ENCODE assay signal across 31 cellular contexts in genomic region chr1:160282807-160283206, GRCh38. TPM values are rescaled to one million over a fixed set of nuclear protein-coding genes. Genes with fewer than 3 reads are reported as not detected.
DNase-seq lines count a peak whose midpoint lies in the region; ATAC-seq, FAIRE-seq and TF ChIP-seq lines count a peak whose summit lies in the region.
"Had no signal": no experiment of that assay in that cellular context is flagged by ENCODE, and none has a peak within 500 bp of the region (broad histone marks: within the 10 kb centered on the region; RNA-seq: fewer than 3 reads in every experiment).

No MANE protein-coding gene starts in this region.

- H3K4me1 ChIP-seq in H1 (replicated peaks in 1 of 4; ENCODE audit: control insufficient read depth in 3 of 4, insufficient read depth in 4 of 4, low read length in 3 of 4), result peaks cover 5 to 6% (median 5%) of the 10 kb centered on the region in 4 experiments; a peak in 6 of 7 replicates
- H3K4me1 ChIP-seq in gastroesophageal sphincter, result peaks cover 0 to 27% (median 12%) of the 10 kb centered on the region in 3 donors

- H4K91ac ChIP-seq in H1 (replicated peaks; ENCODE audit: insufficient read length, low read length), result no peak overlapping the region

- no peak for TF ChIP-seq POLR2A in H1 (IDR thresholded peaks at IDR 0.05; ENCODE audit: control extremely low read depth in 1 of 2, low read depth in 2 of 2, low read length in 2 of 2)
- no peak for TF ChIP-seq POLR2A in gastroesophageal sphincter (IDR thresholded peaks at IDR 0.05)

- H2BK120ac ChIP-seq in H1 (replicated peaks; ENCODE audit: low read depth, low read length), result no peak overlapping the region

- no peak overlapping the region for H2BK20ac ChIP-seq in H1 (ENCODE audit: low read length)

- no peaks in the 10 kb centered on the region for H3K27me3 ChIP-seq in CD4-positive, alpha-beta T cell (ENCODE audit: control insufficient read depth, insufficient read depth, low read length)
- H3K27me3 ChIP-seq in H1 (replicated peaks in 1 of 4; ENCODE audit: control insufficient read depth in 3 of 4, extremely low read depth in 1 of 4, insufficient read depth in 3 of 4, low read length in 3 of 4), result no peaks in the 10 kb centered on the region
- H3K27me3 ChIP-seq in gastroesophageal sphincter, result no peaks in the 10 kb centered on the region
- H3K27me3 ChIP-seq: ascending aorta; BLaER1 treated with 17β-estradiol and CSF1 and Interleukin-3, amounts not matched to agents 10 nM and 100 nM; cardiac muscle cell; MG63; Peyer's patch; thyroid gland had no signal

- peaks cover 0 to 15% of the 10 kb centered on the region in 2 experiments; a peak in 2 of 4 replicates for H3K79me2 ChIP-seq in H1 (ENCODE audit: control insufficient read depth in 1 of 2, insufficient read depth in 2 of 2, low read length in 2 of 2)

- CTCF ChIA-PET in CD4-positive, alpha-beta T cell (lab: Charles Lee), result no interaction called here
- CTCF ChIA-PET in H1 (lab: Charles Lee; ENCODE audit: partially characterized antibody), result interaction anchor here (1.3 to 4.3 kb wide), 2 partner anchors 8 to 63 kb away, joined by 3 to 54 read pairs; no protein-coding TSS in a partner anchor

- no peak overlapping the region for H3K56ac ChIP-seq in H1 (replicated peaks; ENCODE audit: insufficient read length, low read depth, low read length)

- POLR2A ChIA-PET in CD4-positive, alpha-beta T cell (lab: Charles Lee), result interaction anchor here (0.9 kb wide), 1 partner anchor 20 kb away, joined by 4 read pairs; no protein-coding TSS in a partner anchor
- POLR2A ChIA-PET in H1 (lab: Charles Lee; ENCODE audit: partially characterized antibody), result interaction anchor here (2.3 to 2.9 kb wide), 2 partner anchors 9 to 16 kb away, joined by 5 to 10 read pairs; no protein-coding TSS in a partner anchor

- TF ChIP-seq CTCF in CD4-positive, alpha-beta T cell (IDR thresholded peaks at IDR 0.05), result no peak
- peak; percentile 33 for TF ChIP-seq CTCF in HFFc6 (IDR thresholded peaks at IDR 0.05)
- peak; percentile 16 to 34 (median 17); a peak in 3 of 4 replicates for TF ChIP-seq CTCF in H1 (IDR thresholded peaks at IDR 0.05; ENCODE audit: control extremely low read depth in 1 of 3, insufficient read depth in 1 of 3, low read depth in 1 of 3, low read length in 3 of 3)
- no peak for TF ChIP-seq CTCF in neural crest cell (conservative IDR thresholded peaks at IDR 0.05)
- no peak for TF ChIP-seq CTCF in gastroesophageal sphincter (IDR thresholded peaks at IDR 0.05)

- no peaks in the 10 kb centered on the region for H3K27me3 Mint-ChIP-seq in CD4-positive, alpha-beta T cell
- H3K27me3 Mint-ChIP-seq in HFFc6 (ENCODE audit: insufficient read depth) (peaks cover 12% of the 10 kb centered on the region), neural crest cell (ENCODE audit: low read depth) (no peaks in the 10 kb centered on the region)
- H3K27me3 Mint-ChIP-seq: activated naive CD4-positive, alpha-beta T cell treated with anti-CD3 and anti-CD28 coated beads, Interleukin-2, amount 50 U/mL, for 24 hours; stimulated activated naive CD8-positive, alpha-beta T cell treated with anti-CD3 and anti-CD28 coated beads, Interleukin-15, Interleukin-2, amounts not matched to agents 100 ng/mL and 50 ng/mL, for 24 hours had no signal

- H4K8ac ChIP-seq in H1 (ENCODE audit: extremely low read depth, insufficient read depth, low read length), result no peak overlapping the region

- H2AK5ac ChIP-seq in H1 (ENCODE audit: low read depth, low read length), result no peak overlapping the region

- no peak for FAIRE-seq in H1 (lab: Jason Lieb, UNC)
- FAIRE-seq: HTR-8/SVneo had no signal

- no peak overlapping the region for H2AFZ ChIP-seq in H1 (ENCODE audit: low read length)

- intact Hi-C loops in CD4-positive, alpha-beta T cell (cut with DNase I, micrococcal nuclease), result loop anchor here in 1 of 2 experiments (1.0 to 10.0 kb wide), 3 partner anchors 20 to 852 kb away; partner anchors contain the start of genes DEDD and TAGLN2

- peaks cover 25 to 49% (median 45%) of the 10 kb centered on the region in 4 experiments for H3K36me3 ChIP-seq in H1 (ENCODE audit: control insufficient read depth in 2 of 4, insufficient read depth in 4 of 4, low read length in 3 of 4)
- H3K36me3 ChIP-seq in gastroesophageal sphincter, result peaks cover 4 to 53% of the 10 kb centered on the region in 2 donors

- no peak overlapping the region for H3K4me2 ChIP-seq in H1 (ENCODE audit: insufficient read depth in 1 of 2, low read depth in 2 of 2, low read length in 2 of 2)

- WGBS in H1 (ENCODE audit: extremely low coverage in 1 of 2, insufficient coverage in 1 of 2, insufficient read length in 1 of 2, insufficient replicate concordance in 2 of 2, low coverage in 1 of 2, low lambda C conversion rate in 2 of 2, missing lambda C conversion rate in 1 of 2), 2 experiments, result 96% methylated on average over 7 of the region's 7 CpGs; no CpG with 5 or more reads in 1 of the 2 experiments
- 70 to 87% methylated on average over 2 to 3 of the region's 7 CpGs for WGBS in gastroesophageal sphincter (ENCODE audit: low coverage in 1 of 2), 2 donors

- H3K27ac ChIP-seq in CD4-positive, alpha-beta T cell (ENCODE audit: low read depth, low read length), result no peak overlapping the region
- H3K27ac ChIP-seq in H1 (ENCODE audit: low read depth, low read length), result no peak overlapping the region
- no peak overlapping the region for H3K27ac ChIP-seq in gastroesophageal sphincter
- H3K27ac ChIP-seq: cardiac muscle cell, Peyer's patch had no signal

- H3K23ac ChIP-seq in H1 (ENCODE audit: insufficient read length), result no peak overlapping the region

- H3K4ac ChIP-seq in H1 (replicated peaks; ENCODE audit: insufficient read length, low read depth, low read length), result no peak overlapping the region

- H3K79me1 ChIP-seq in H1 (ENCODE audit: low read depth, low read length), result peaks cover 3% of the 10 kb centered on the region; the same call in 1 of the 2 replicates

- H3K36me3 Mint-ChIP-seq in CD4-positive, alpha-beta T cell (ENCODE audit: low read depth), result peaks cover 67% of the 10 kb centered on the region
- peaks cover 36% of the 10 kb centered on the region for H3K36me3 Mint-ChIP-seq in HFFc6 (ENCODE audit: low read depth)
- H3K36me3 Mint-ChIP-seq in neural crest cell (ENCODE audit: low read depth), result peaks cover 4% of the 10 kb centered on the region

- H3K9me3 Mint-ChIP-seq in CD4-positive, alpha-beta T cell, result no peaks in the 10 kb centered on the region
- H3K9me3 Mint-ChIP-seq in HFFc6, result no peaks in the 10 kb centered on the region
- H3K9me3 Mint-ChIP-seq in neural crest cell, result no peaks in the 10 kb centered on the region
- H3K9me3 Mint-ChIP-seq: activated naive CD4-positive, alpha-beta T cell treated with anti-CD3 and anti-CD28 coated beads, Interleukin-2, amount 50 U/mL, for 24 hours; activated T-helper 2 cell treated with anti-CD3 and anti-CD28 coated beads, Interferon-gamma antibody, Interleukin-2, Interleukin-4, amounts not matched to agents 10 μg/mL and 5 μg/mL and 100 μg/mL, durations not matched to agents 14 hours and 24 hours and 36 hours; mesothelial cell of epicardium; naive thymus-derived CD8-positive, alpha-beta T cell; stimulated activated naive CD8-positive, alpha-beta T cell treated with anti-CD3 and anti-CD28 coated beads, Interleukin-15, Interleukin-2, amounts not matched to agents 100 ng/mL and 50 ng/mL, for 24 hours had no signal

- no peak for ATAC-seq in CD4-positive, alpha-beta T cell (ENCODE audit: poor library complexity)
- ATAC-seq in gastroesophageal sphincter, result no peak
- ATAC-seq in GM18867 (IDR thresholded peaks at IDR 0.05; ENCODE audit: unreplicated experiment), result no peak
- no peak for ATAC-seq in GM18868 (IDR thresholded peaks at IDR 0.05; ENCODE audit: unreplicated experiment)
- ATAC-seq: left ventricle myocardium superior; naive thymus-derived CD8-positive, alpha-beta T cell had no signal

- no peak overlapping the region for H3K27ac Mint-ChIP-seq in CD4-positive, alpha-beta T cell
- H3K27ac Mint-ChIP-seq in HFFc6 (peak overlapping the region; percentile 99; the same call in 1 of the 2 replicates), neural crest cell (ENCODE audit: unreplicated experiment) (no peak overlapping the region)
- H3K27ac Mint-ChIP-seq: mesothelial cell of epicardium had no signal

- no peaks in the 10 kb centered on the region for H3K9me3 ChIP-seq in CD4-positive, alpha-beta T cell (ENCODE audit: control insufficient read depth, low read length)
- H3K9me3 ChIP-seq in H1 (ENCODE audit: insufficient read depth in 2 of 2, low read depth in 1 of 2, low read length in 1 of 2) (no peaks in the 10 kb centered on the region), gastroesophageal sphincter (no peaks in the 10 kb centered on the region)
- H3K9me3 ChIP-seq: ascending aorta; BLaER1 treated with 17β-estradiol and CSF1 and Interleukin-3, amounts not matched to agents 10 nM and 100 nM; MG63; Peyer's patch; thyroid gland had no signal

- peaks cover 35% of the 10 kb centered on the region for H3K4me1 Mint-ChIP-seq in CD4-positive, alpha-beta T cell (ENCODE audit: low read depth)
- H3K4me1 Mint-ChIP-seq in HFFc6 (ENCODE audit: low read depth), result peaks cover 31% of the 10 kb centered on the region
- peaks cover 24% of the 10 kb centered on the region for H3K4me1 Mint-ChIP-seq in neural crest cell

- H4K5ac ChIP-seq in H1 (ENCODE audit: insufficient read length, low read depth, low read length), result no peak overlapping the region

- H3K4me3 ChIP-seq in H1 (ENCODE audit: extremely low read depth in 1 of 4, insufficient read depth in 2 of 4, low read depth in 3 of 4, low read length in 4 of 4) (no peak overlapping the region), gastroesophageal sphincter (no peak overlapping the region)
- H3K4me3 ChIP-seq: cardiac muscle cell, MG63, skin epidermis, thyroid gland had no signal

- H2BK5ac ChIP-seq in H1 (ENCODE audit: low read depth, low read length), result no peak overlapping the region

- H3K18ac ChIP-seq in H1 (ENCODE audit: extremely low read depth, low read length), result no peak overlapping the region

- H3K23me2 ChIP-seq in H1 (ENCODE audit: low read depth, low read length), result peaks cover 6% of the 10 kb centered on the region; the same call in 1 of the 2 replicates

- no peak overlapping the region for H2BK12ac ChIP-seq in H1 (ENCODE audit: low read depth, low read length)

- no peak for TF ChIP-seq EP300 in H1 (IDR thresholded peaks at IDR 0.05; ENCODE audit: borderline replicate concordance in 1 of 2, low read depth in 2 of 2, low read length in 2 of 2)
- TF ChIP-seq EP300 in gastroesophageal sphincter (IDR thresholded peaks at IDR 0.05), result no peak

- peak in 1 of 2 experiments; percentile 25; a peak in 1 of 4 replicates for TF ChIP-seq RAD21 in H1 (IDR thresholded peaks at IDR 0.05 in 1 of 2, conservative IDR thresholded peaks at IDR 0.05 in 1 of 2; ENCODE audit: low read depth in 2 of 2, low read length in 2 of 2)

- no peak for DNase-seq in CD4-positive, alpha-beta T cell
- no peak for DNase-seq in HFFc6
- DNase-seq in H1 (ENCODE audit: low read depth in 1 of 2, low spot score in 2 of 2), result no peak
- no peak for DNase-seq in neural crest cell (ENCODE audit: low read depth, low spot score)
- DNase-seq: dermis blood vessel endothelial cell; GOT3; islet precursor cell; KBM-7; left ventricle myocardium superior; MG63; naive thymus-derived CD8-positive, alpha-beta T cell; NCI-H1105 treated with DMSO at 0.1 percent for 48 hours; NCI-H2029; NCI-H526; NK-92 treated with Interleukin-12 subunit alpha and Interleukin-12 subunit beta, amount 100 ng/mL, for 24 hours; Peyer's patch; SIG-M5; T1000; thyroid gland had no signal

- no peak overlapping the region for H3K9ac ChIP-seq in H1 (replicated peaks in 1 of 4; ENCODE audit: extremely low read depth in 1 of 4, low read depth in 3 of 4, low read length in 3 of 4)

- H3K14ac ChIP-seq in H1 (ENCODE audit: insufficient read length), result no peak overlapping the region

- H3K4me3 Mint-ChIP-seq in CD4-positive, alpha-beta T cell, result peak overlapping the region; percentile 99
- no peak overlapping the region for H3K4me3 Mint-ChIP-seq in HFFc6
- H3K4me3 Mint-ChIP-seq in neural crest cell, result peak overlapping the region; percentile 99

- H2BK15ac ChIP-seq in H1 (ENCODE audit: low read length), result no peak overlapping the region

- H4K20me1 ChIP-seq in H1 (replicated peaks in 1 of 2; ENCODE audit: control insufficient read depth in 1 of 2, insufficient read depth in 2 of 2, low read length in 2 of 2), result peaks cover 0 to 3% of the 10 kb centered on the region in 2 experiments
- H4K20me1 ChIP-seq: BLaER1 treated with 17β-estradiol and CSF1 and Interleukin-3, amounts not matched to agents 10 nM and 100 nM had no signal

RNA-seq across cellular contexts. Expression of gene PEX19, which starts 2.1 kb away (rescaled TPM):
- 10 to 100 TPM; 32.0 to 33.4 TPM for total RNA-seq in CD4-positive, alpha-beta T cell
- 10 to 100 TPM; 65.2 to 74.3 (median 70.5) TPM for total RNA-seq in HFFc6 (2021; fragmentation: NEBNext Ultra II Directional; extraction: Animal tissue kit (Norgen Biotek cat#: 25700))
- total RNA-seq in H1 (2021; fragmentation: NEBNext Ultra II Directional; extraction: Animal tissue kit (Norgen Biotek cat#: 25700)), result 80.2 TPM in 2 replicates
- 36.4 and 50.4 TPM in 2 replicates for polyA plus RNA-seq in H1 (2011; rRNA removed)
- 48.4 TPM for polyA plus RNA-seq in H1 (2011; cell fraction: cytosol; rRNA removed)
- 35.9 TPM for polyA plus RNA-seq in H1 (2011; cell fraction: nucleus; rRNA removed)
- 55.8 to 63.3 TPM (median 57.7 TPM) in 4 replicates for polyA plus RNA-seq in H1 (2012, experiment 1 of 2)
- polyA plus RNA-seq in H1 (2012, experiment 2 of 2), result 34.3 TPM
- polyA plus RNA-seq in H1 (2013, experiment 1 of 2), result 33.4 TPM
- polyA plus RNA-seq in H1 (2013, experiment 2 of 2), result 32.0 TPM
- 76.8 and 97.3 TPM in 2 replicates for polyA minus RNA-seq in H1 (2011; rRNA and poly(A)+ RNA removed)
- 28.8 TPM for polyA minus RNA-seq in H1 (2011; cell fraction: cytosol; rRNA and poly(A)+ RNA removed)
- polyA minus RNA-seq in H1 (2011; cell fraction: nucleus; rRNA and poly(A)+ RNA removed), result 69.6 TPM
- total RNA-seq in neural crest cell (85.5 and 87.4 TPM in 2 replicates), gastroesophageal sphincter (10 to 100 TPM; 50.0 to 96.8 (median 61.1) TPM)

RNA-seq across cellular contexts. Expression of gene DCAF8, which starts 20.5 kb away (rescaled TPM):
- total RNA-seq in CD4-positive, alpha-beta T cell, result 100 to 1,000 TPM; 151 to 154 TPM
- total RNA-seq in HFFc6 (2021; fragmentation: NEBNext Ultra II Directional; extraction: Animal tissue kit (Norgen Biotek cat#: 25700)), result 10 to 100 TPM; 65.9 to 73.0 (median 70.1) TPM
- total RNA-seq in H1 (2021; fragmentation: NEBNext Ultra II Directional; extraction: Animal tissue kit (Norgen Biotek cat#: 25700)), result 110 and 113 TPM in 2 replicates
- 68.2 and 86.3 TPM in 2 replicates for polyA plus RNA-seq in H1 (2011; rRNA removed)
- 109 TPM for polyA plus RNA-seq in H1 (2011; cell fraction: cytosol; rRNA removed)
- polyA plus RNA-seq in H1 (2011; cell fraction: nucleus; rRNA removed), result 282 TPM
- 108 to 124 TPM (median 115 TPM) in 4 replicates for polyA plus RNA-seq in H1 (2012, experiment 1 of 2)
- 31.3 TPM for polyA plus RNA-seq in H1 (2012, experiment 2 of 2)
- 82.1 TPM for polyA plus RNA-seq in H1 (2013, experiment 1 of 2)
- polyA plus RNA-seq in H1 (2013, experiment 2 of 2), result 76.5 TPM
- polyA minus RNA-seq in H1 (2011; rRNA and poly(A)+ RNA removed), result 111 and 133 TPM in 2 replicates
- 66.3 TPM for polyA minus RNA-seq in H1 (2011; cell fraction: cytosol; rRNA and poly(A)+ RNA removed)
- polyA minus RNA-seq in H1 (2011; cell fraction: nucleus; rRNA and poly(A)+ RNA removed), result 167 TPM
- total RNA-seq in neural crest cell, result 124 and 130 TPM in 2 replicates
- 100 to 1,000 TPM; 154 to 211 (median 159) TPM for total RNA-seq in gastroesophageal sphincter

Comparison
In these comparisons a context has a peak if more than half of its experiments do, and no peak if none do; other contexts are left out.
1. CTCF ChIP-seq: peak in HFFc6 (single experiment) and H1 (3 of 3); none in CD4-positive, alpha-beta T cell (single experiment), neural crest cell (single experiment) and gastroesophageal sphincter (0 of 4).